Comparison of ENCODE assay signal across 5 cellular contexts in the genomic region with DNA sequence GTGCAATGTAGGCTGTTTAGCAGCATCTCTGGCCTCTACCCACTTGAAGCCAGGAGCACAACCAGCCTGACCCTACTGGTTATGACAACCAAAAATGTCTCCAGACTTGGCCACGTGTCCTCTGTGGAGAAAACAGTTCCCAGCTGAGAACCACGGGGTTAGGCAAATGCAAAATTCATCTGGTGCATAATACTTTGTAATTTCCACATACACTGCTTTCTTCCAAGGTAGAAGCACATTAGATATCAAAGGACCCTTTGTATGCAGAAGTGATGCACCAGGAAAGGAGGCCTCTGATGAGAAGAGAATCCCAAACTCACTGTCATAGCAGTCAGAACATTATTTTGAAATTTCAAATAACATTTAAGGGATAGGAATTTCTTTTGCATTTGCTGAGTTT.
"Had no signal": no experiment of that assay in that cellular context is flagged by ENCODE, and none has a peak within 500 bp of the region (broad histone marks: within the 10 kb centered on the region; RNA-seq: fewer than 3 reads in every experiment).

No MANE protein-coding gene starts in this region.

- DNase-seq: H9, HCEC 1CT, IMR-90 had no signal

- H3K27ac Mint-ChIP-seq: GM23338, H9 had no signal

- H3K4me3 ChIP-seq: GM23338, K562 had no signal

- H3K4me3 Mint-ChIP-seq: GM23338, H9 had no signal

- ATAC-seq: GM23338, K562 had no signal

- H3K9me3 Mint-ChIP-seq: GM23338, H9 had no signal
